In the genomic region with DNA sequence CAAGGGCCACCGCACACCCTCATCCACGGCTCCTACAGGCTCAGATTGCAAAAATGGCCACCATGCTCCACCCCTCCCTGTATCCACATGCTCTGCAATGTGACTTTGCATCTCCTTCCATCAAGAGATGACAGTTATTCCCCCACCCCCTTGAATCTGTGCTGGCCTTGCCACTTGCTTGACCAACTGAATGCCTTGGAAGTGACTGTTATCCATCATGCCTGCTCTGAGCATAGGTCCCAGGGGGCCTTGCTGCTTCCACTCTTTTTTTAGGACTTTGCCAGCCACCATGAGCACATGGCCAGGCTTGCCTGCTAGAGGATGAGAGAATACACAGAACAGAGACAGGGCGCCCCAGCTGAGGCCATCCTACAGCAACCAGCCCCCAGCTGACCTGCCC, we compare ENCODE assay signal across 1 cellular context.
TF ChIP-seq lines count a peak whose summit lies in the region.

No MANE protein-coding gene starts in this region.

TF ChIP-seq in H1, 55 proteins besides CTCF, POLR2A, EP300 and RAD21:
- TF ChIP-seq NRF1 (IDR thresholded peaks at IDR 0.05; ENCODE audit: low read depth, low read length): no peak
- no peak for TF ChIP-seq E2F6 (IDR thresholded peaks at IDR 0.05)
- no peak for TF ChIP-seq CHD2 (IDR thresholded peaks at IDR 0.05; ENCODE audit: low read length)
- no peak for TF ChIP-seq SP1 (IDR thresholded peaks at IDR 0.05; ENCODE audit: low read depth, low read length)
- TF ChIP-seq CREB1 (IDR thresholded peaks at IDR 0.05): no peak
- TF ChIP-seq RXRA (IDR thresholded peaks at IDR 0.05; ENCODE audit: insufficient read depth, low read depth, low read length): no peak
- no peak for TF ChIP-seq SIRT6 (IDR thresholded peaks at IDR 0.05; ENCODE audit: low read length)
- no peak for TF ChIP-seq NANOG (IDR thresholded peaks at IDR 0.05; ENCODE audit: insufficient read depth, low read depth, low read length, poor library complexity, severe bottlenecking)
- no peak for TF ChIP-seq ASH2L (IDR thresholded peaks at IDR 0.05; ENCODE audit: low read length)
- TF ChIP-seq JUN (IDR thresholded peaks at IDR 0.05; ENCODE audit: low read depth, low read length): no peak
- TF ChIP-seq JUND (IDR thresholded peaks at IDR 0.05; ENCODE audit: low read length): no peak
- TF ChIP-seq RFX5 (IDR thresholded peaks at IDR 0.05; ENCODE audit: borderline replicate concordance, low read depth, low read length): no peak
- no peak for TF ChIP-seq KDM4A (IDR thresholded peaks at IDR 0.05; ENCODE audit: low read depth, low read length, severe bottlenecking)
TF ChIP-seq in H1: peak in this region for 0.
